Comparison of ENCODE assay signal across 8 cellular contexts in genomic region chr22:41048791-41049717, GRCh38. TPM values are rescaled to one million over a fixed set of nuclear protein-coding genes. Genes with fewer than 3 reads are reported as not detected.
DNase-seq lines count a peak whose midpoint lies in the region; ATAC-seq and TF ChIP-seq lines count a peak whose summit lies in the region.

No MANE protein-coding gene starts in this region.

- H3K4me3 ChIP-seq in right atrium auricular region (peak overlapping the region; percentile 2 to 37), rectal smooth muscle tissue (ENCODE audit: low read length) (peak overlapping the region; percentile 59)

- H3K9me3 Mint-ChIP-seq in WTC11, result no peaks in the 10 kb centered on the region

- H3K27ac ChIP-seq in right atrium auricular region, result peak overlapping the region; percentile 33 to 45
- peak overlapping the region; percentile 53 for H3K27ac ChIP-seq in rectal smooth muscle tissue (ENCODE audit: low read depth, low read length)

- no peak for TF ChIP-seq CTCF in WTC11 (IDR thresholded peaks at IDR 0.05)
- no peak for TF ChIP-seq CTCF in right atrium auricular region (IDR thresholded peaks at IDR 0.05)
- no peak for TF ChIP-seq CTCF in GM20000 (IDR thresholded peaks at IDR 0.05; ENCODE audit: extremely low read depth, missing control alignments)

- no peaks in the 10 kb centered on the region for H3K9me3 ChIP-seq in right atrium auricular region

- no peaks in the 10 kb centered on the region for H3K27me3 Mint-ChIP-seq in WTC11 (ENCODE audit: low read depth)

- DNase-seq in EL (peak; percentile 92), WTC11 (ENCODE audit: low spot score) (peak; percentile 53), right atrium auricular region (ENCODE audit: low spot score) (peak; percentile 78), GM20000 (ENCODE audit: low spot score) (no peak)
- DNase-seq in effector CD4-positive, alpha-beta T cell, result no peak
- no peak for DNase-seq in activated CD8-positive, alpha-beta memory T cell treated with anti-CD3 and anti-CD28 coated beads, Interleukin-2, amount 50 U/mL, for 48 hours

- H3K27ac Mint-ChIP-seq in WTC11, result peak overlapping the region; percentile 48; the same call in 1 of the 2 replicates

- H3K4me1 ChIP-seq in right atrium auricular region (peaks cover 0 to 12% of the 10 kb centered on the region in 2 donors), rectal smooth muscle tissue (ENCODE audit: control insufficient read depth, insufficient read depth, low read length) (peaks cover 6% of the 10 kb centered on the region)

- POLR2A ChIA-PET in WTC11 (lab: Charles Lee), result interaction anchor here (1.7 kb wide), 1 partner anchor 11 kb away, joined by 5 read pairs; no protein-coding TSS in a partner anchor

- H3K4me3 Mint-ChIP-seq in WTC11, result no peak overlapping the region

- no peaks in the 10 kb centered on the region for H3K36me3 Mint-ChIP-seq in WTC11

- CTCF ChIA-PET in WTC11 (lab: Charles Lee), result interaction anchor here (0.9 to 1.1 kb wide), 2 partner anchors 14 to 126 kb away, joined by 3 to 6 read pairs; no protein-coding TSS in a partner anchor

- peaks cover 8% of the 10 kb centered on the region for H3K4me1 Mint-ChIP-seq in WTC11

- ATAC-seq in WTC11 (peak; percentile 84), HG03378 (IDR thresholded peaks at IDR 0.05; ENCODE audit: unreplicated experiment) (no peak)

- H3K36me3 ChIP-seq in right atrium auricular region (no peaks in the 10 kb centered on the region), rectal smooth muscle tissue (ENCODE audit: control insufficient read depth, insufficient read depth, low read length) (no peaks in the 10 kb centered on the region)

- H3K27me3 ChIP-seq in right atrium auricular region (no peaks in the 10 kb centered on the region), rectal smooth muscle tissue (ENCODE audit: control insufficient read depth, insufficient read depth, low read length) (no peaks in the 10 kb centered on the region)

- no peak overlapping the region for H3K9ac ChIP-seq in rectal smooth muscle tissue (ENCODE audit: low read length)

TF ChIP-seq in WTC11, 78 proteins besides CTCF, POLR2A, EP300 and RAD21:
- TF ChIP-seq ZNF121 (CRISPR knock-in tag; IDR thresholded peaks at IDR 0.05) (peak; percentile 49; the same call in 1 of the 2 replicates), MAX (CRISPR knock-in tag; IDR thresholded peaks at IDR 0.05) (0 out of 2 replicates have a peak, but pooled peaks have one; percentile 27), ATF2 (CRISPR knock-in tag; IDR thresholded peaks at IDR 0.05; ENCODE audit: borderline replicate concordance, low read depth) (no peak)

RNA-seq across cellular contexts. Expression of gene EP300, which starts 43.3 kb away (rescaled TPM):
- 95.6 to 97.1 TPM (median 95.8 TPM) in 3 replicates for total RNA-seq in WTC11 (2021)
- 10 to 100 TPM; 28.0 to 41.7 TPM for total RNA-seq in right atrium auricular region

Comparison
In these comparisons a context has a peak if more than half of its experiments do, and no peak if none do; other contexts are left out.
1. DNase-seq: peak in EL (single experiment), WTC11 (single experiment) and right atrium auricular region (single experiment); none in effector CD4-positive, alpha-beta T cell (single experiment), GM20000 (single experiment) and activated CD8-positive, alpha-beta memory T cell treated with anti-CD3 and anti-CD28 coated beads, Interleukin-2, amount 50 U/mL, for 48 hours (single experiment).